Comparison of ENCODE assay signal across 1 cellular context in genomic region chr19:40119380-40119779, GRCh38.
TF ChIP-seq lines count a peak whose summit lies in the region.

No MANE protein-coding gene starts in this region.

TF ChIP-seq in HepG2, 621 proteins besides CTCF, POLR2A, EP300 and RAD21 (continued from another document and continues in another):
- TF ChIP-seq MTERF4 (CRISPR knock-in tag; IDR thresholded peaks at IDR 0.05) (no peak), EHMT2 (IDR thresholded peaks at IDR 0.05; ENCODE audit: borderline replicate concordance, low read depth, low read length) (no peak), BRD4 (CRISPR knock-in tag; IDR thresholded peaks at IDR 0.05) (no peak), RARA (CRISPR knock-in tag; IDR thresholded peaks at IDR 0.05) (peak; percentile 74), MAX (IDR thresholded peaks at IDR 0.05) (no peak), ZNF264 (CRISPR knock-in tag; IDR thresholded peaks at IDR 0.05) (no peak), ZNF12 (CRISPR knock-in tag; IDR thresholded peaks at IDR 0.05) (no peak), NR2F6 (IDR thresholded peaks at IDR 0.05) (peak; percentile 52), NR2F6 (CRISPR knock-in tag; IDR thresholded peaks at IDR 0.05) (peak; percentile 56), ZNF83 (CRISPR knock-in tag; IDR thresholded peaks at IDR 0.05; ENCODE audit: borderline replicate concordance) (no peak), KDM5B (CRISPR knock-in tag; IDR thresholded peaks at IDR 0.05; ENCODE audit: borderline replicate concordance) (no peak), CC2D1A (CRISPR knock-in tag; IDR thresholded peaks at IDR 0.05) (no peak), SALL1 (CRISPR knock-in tag; IDR thresholded peaks at IDR 0.05) (peak; percentile 54; the same call in 1 of the 2 replicates), ZNF891 (CRISPR knock-in tag; IDR thresholded peaks at IDR 0.05) (no peak), CEBPB (IDR thresholded peaks at IDR 0.05; ENCODE audit: borderline replicate concordance, low read depth, low read length) (peak; percentile 87), KDM5A (IDR thresholded peaks at IDR 0.05; ENCODE audit: borderline replicate concordance, low read length) (no peak), GTF3A (CRISPR knock-in tag; conservative IDR thresholded peaks at IDR 0.05) (no peak), MYPOP (CRISPR knock-in tag; IDR thresholded peaks at IDR 0.05) (no peak), CREM (IDR thresholded peaks at IDR 0.05) (peak; percentile 47; the same call in 1 of the 2 replicates), CREM (CRISPR knock-in tag; IDR thresholded peaks at IDR 0.05) (no peak), ZNF343 (CRISPR knock-in tag; IDR thresholded peaks at IDR 0.05) (no peak), NFIC (IDR thresholded peaks at IDR 0.05; ENCODE audit: low read length) (no peak), PRDM4 (CRISPR knock-in tag; IDR thresholded peaks at IDR 0.05; ENCODE audit: borderline replicate concordance) (no peak), IRF2 (CRISPR knock-in tag; IDR thresholded peaks at IDR 0.05) (no peak), REST (IDR thresholded peaks at IDR 0.05; ENCODE audit: borderline replicate concordance in 1 of 2, low read depth in 1 of 2, low read length in 2 of 2) (0 out of 4 replicates have a peak, but pooled peaks of 1 of the 2 experiments have one; percentile 23), ZNF234 (CRISPR knock-in tag; conservative IDR thresholded peaks at IDR 0.05) (no peak), ZNF460 (CRISPR knock-in tag; IDR thresholded peaks at IDR 0.05; ENCODE audit: borderline replicate concordance) (peak; percentile 66; the same call in 1 of the 2 replicates), ZBED4 (CRISPR knock-in tag; IDR thresholded peaks at IDR 0.05; ENCODE audit: borderline replicate concordance) (no peak), ZNF274 (CRISPR knock-in tag; IDR thresholded peaks at IDR 0.05) (no peak), ZNF598 (CRISPR knock-in tag; IDR thresholded peaks at IDR 0.05; ENCODE audit: borderline replicate concordance) (no peak), MED8 (CRISPR knock-in tag; IDR thresholded peaks at IDR 0.05; ENCODE audit: insufficient replicate concordance) (no peak), ZBTB7B (CRISPR knock-in tag; IDR thresholded peaks at IDR 0.05) (peak; percentile 28; the same call in 1 of the 2 replicates), CEBPZ (IDR thresholded peaks at IDR 0.05; ENCODE audit: low read length) (no peak), ZIK1 (CRISPR knock-in tag; IDR thresholded peaks at IDR 0.05; ENCODE audit: borderline replicate concordance, low read depth) (no peak), SAFB2 (CRISPR knock-in tag; IDR thresholded peaks at IDR 0.05; ENCODE audit: borderline replicate concordance, low read depth) (no peak), WIZ (CRISPR knock-in tag; IDR thresholded peaks at IDR 0.05) (no peak), SNAPC2 (CRISPR knock-in tag; IDR thresholded peaks at IDR 0.05) (no peak), ZNF501 (CRISPR knock-in tag; IDR thresholded peaks at IDR 0.05) (no peak), ELF3 (CRISPR knock-in tag; IDR thresholded peaks at IDR 0.05) (no peak), BCLAF1 (IDR thresholded peaks at IDR 0.05) (no peak), ZNF775 (CRISPR knock-in tag; IDR thresholded peaks at IDR 0.05; ENCODE audit: borderline replicate concordance) (no peak), ZFP1 (CRISPR knock-in tag; IDR thresholded peaks at IDR 0.05) (no peak), GFI1 (CRISPR knock-in tag; IDR thresholded peaks at IDR 0.05; ENCODE audit: borderline replicate concordance) (no peak), ZNF607 (CRISPR knock-in tag; IDR thresholded peaks at IDR 0.05; ENCODE audit: borderline replicate concordance) (no peak), NCOA2 (CRISPR knock-in tag; IDR thresholded peaks at IDR 0.05) (peak; percentile 80), RFXANK (CRISPR knock-in tag; IDR thresholded peaks at IDR 0.05) (no peak), TEAD3 (CRISPR knock-in tag; optimal IDR thresholded peaks at IDR 0.05; ENCODE audit: borderline replicate concordance) (peak; percentile 91), TSC22D2 (CRISPR knock-in tag; IDR thresholded peaks at IDR 0.05; ENCODE audit: borderline replicate concordance) (no peak), BRCA1 (CRISPR knock-in tag; IDR thresholded peaks at IDR 0.05) (no peak), CREBL2 (CRISPR knock-in tag; IDR thresholded peaks at IDR 0.05; ENCODE audit: borderline replicate concordance) (no peak)
